Comparison of ENCODE assay signal across 12 cellular contexts in genomic region chr3:99970198-99970597, GRCh38.
DNase-seq lines count a peak whose midpoint lies in the region; ATAC-seq lines count a peak whose summit lies in the region.
"Had no signal": no experiment of that assay in that cellular context is flagged by ENCODE, and none has a peak within 500 bp of the region (broad histone marks: within the 10 kb centered on the region; RNA-seq: fewer than 3 reads in every experiment).

No MANE protein-coding gene starts in this region.

- H3K27ac Mint-ChIP-seq in activated T-cell treated with anti-CD3 and anti-CD28 coated beads, Interleukin-2, amount 50 U/mL, for 24 hours, result no peak overlapping the region

- no peaks in the 10 kb centered on the region for H3K27me3 Mint-ChIP-seq in activated T-cell treated with anti-CD3 and anti-CD28 coated beads, Interleukin-2, amount 50 U/mL, for 24 hours

- H3K36me3 Mint-ChIP-seq in activated T-cell treated with anti-CD3 and anti-CD28 coated beads, Interleukin-2, amount 50 U/mL, for 24 hours (ENCODE audit: low read depth), result peaks cover 25% of the 10 kb centered on the region

- peaks cover 26% of the 10 kb centered on the region for H3K4me1 Mint-ChIP-seq in activated T-cell treated with anti-CD3 and anti-CD28 coated beads, Interleukin-2, amount 50 U/mL, for 24 hours (ENCODE audit: low read depth)

- in situ Hi-C loops in G401 (cut with HindIII; ENCODE audit: low sequenced_read_pairs), result no loop called here

- ATAC-seq in GM18502 (IDR thresholded peaks at IDR 0.05; ENCODE audit: poor library complexity, unreplicated experiment) (peak; percentile 98), GM19455 (IDR thresholded peaks at IDR 0.05; ENCODE audit: unreplicated experiment) (peak; percentile 98), HG02870 (IDR thresholded peaks at IDR 0.05; ENCODE audit: unreplicated experiment) (peak; percentile 99), HG03565 (IDR thresholded peaks at IDR 0.05; ENCODE audit: unreplicated experiment) (peak; percentile 90)
- ATAC-seq: right lobe of liver had no signal

- no peak for DNase-seq in activated effector memory CD4-positive, alpha-beta T cell treated with Interleukin-2 at 50 U/mL for 16 hours
- DNase-seq in inferior parietal cortex (ENCODE audit: extremely low spot score) (no peak), G401 (ENCODE audit: low spot score) (no peak)
- DNase-seq in activated T-cell treated with anti-CD3 and anti-CD28 coated beads, Interleukin-2, amount 50 U/mL, for 24 hours, result no peak
- DNase-seq: brain microvascular endothelial cell, GF-D8, NCI-H1048, right lobe of liver had no signal

- H3K4me3 Mint-ChIP-seq in activated T-cell treated with anti-CD3 and anti-CD28 coated beads, Interleukin-2, amount 50 U/mL, for 24 hours, result no peak overlapping the region

- peaks cover 2% of the 10 kb centered on the region for H3K9me3 Mint-ChIP-seq in activated T-cell treated with anti-CD3 and anti-CD28 coated beads, Interleukin-2, amount 50 U/mL, for 24 hours
